Comparison of ENCODE assay signal across 8 cellular contexts in the genomic region with DNA sequence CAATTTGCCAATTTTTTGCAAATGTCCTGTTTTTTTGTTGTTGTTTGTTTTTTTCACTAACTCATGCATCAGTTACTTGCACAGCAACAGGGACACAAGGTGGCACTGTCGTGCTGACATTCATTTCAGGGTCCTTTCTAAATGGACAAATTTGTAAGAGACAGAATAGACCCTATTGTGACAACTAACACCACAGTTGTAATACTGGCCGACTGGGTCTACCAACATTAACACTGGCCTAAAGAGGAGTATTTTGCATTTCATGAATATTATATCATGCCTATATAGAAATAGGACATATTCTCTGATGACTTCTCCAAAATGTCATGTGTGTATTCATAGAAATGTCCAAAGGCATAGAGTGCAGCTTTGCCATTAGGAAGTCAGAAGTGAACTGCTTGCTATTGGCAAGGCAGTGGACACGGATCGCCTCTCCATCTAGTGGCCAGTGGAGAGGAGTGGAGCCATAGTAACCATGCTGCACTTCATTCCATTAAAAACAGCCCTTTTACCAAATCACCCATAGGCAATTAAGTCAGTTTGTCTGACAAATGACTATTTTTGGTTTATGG. TPM values are rescaled to one million over a fixed set of nuclear protein-coding genes. Genes with fewer than 3 reads are reported as not detected.
A peak's percentile ranks its signal among the peaks of the same experiment; 100 is the strongest.
DNase-seq lines count a peak whose midpoint lies in the region; FAIRE-seq and TF ChIP-seq lines count a peak whose summit lies in the region.

No MANE protein-coding gene starts in this region.

- no peaks in the 10 kb centered on the region for H3K9me1 ChIP-seq in keratinocyte (ENCODE audit: control insufficient read depth, extremely low read depth, insufficient read depth, low read length)

- H3K4me1 ChIP-seq in HEK293 (ENCODE audit: control insufficient read depth, insufficient read depth, low read length) (no peaks in the 10 kb centered on the region), keratinocyte (ENCODE audit: control insufficient read depth, extremely low read depth, insufficient read depth, low read length) (peaks cover under 1% of the 10 kb centered on the region)

- dilution Hi-C loops in keratinocyte (cut with MboI; ENCODE audit: extremely low pct_ligation_motif_present, low sequenced_read_pairs), result no loop called here

- no peak overlapping the region for H2AFZ ChIP-seq in keratinocyte (ENCODE audit: control insufficient read depth, low read length)

- CTCF ChIA-PET in HEK293 (lab: Yijun Ruan, JAX), result interaction anchor here (0.6 to 2.4 kb wide), 26 partner anchors 9 to 733 kb away, joined by 3 to 10 read pairs (median 4); no protein-coding TSS in a partner anchor

- H3K79me2 ChIP-seq in keratinocyte (ENCODE audit: control insufficient read depth, insufficient read depth, low read length), result no peaks in the 10 kb centered on the region

- no peak overlapping the region for H3K4me2 ChIP-seq in keratinocyte (ENCODE audit: control insufficient read depth, extremely low read depth, insufficient read depth, low read depth, low read length)

- no peak overlapping the region for H3K4me3 ChIP-seq in GM12865 (ENCODE audit: low read depth, low read length)
- H3K4me3 ChIP-seq in HEK293 (ENCODE audit: low read depth, low read length), result no peak overlapping the region
- no peak overlapping the region for H3K4me3 ChIP-seq in bronchial epithelial cell (ENCODE audit: low read depth, low read length)
- no peak overlapping the region for H3K4me3 ChIP-seq in keratinocyte (ENCODE audit: control insufficient read depth in 2 of 3, extremely low read depth in 1 of 3, insufficient read depth in 2 of 3, low read depth in 1 of 3, low read length in 3 of 3)

- peak; percentile 74 for DNase-seq in GM12865 (ENCODE audit: low read depth)
- DNase-seq in NCI-H1417 (lab: John Stamatoyannopoulos, UW), result peak; percentile 31 to 82 (median 65)
- DNase-seq in bronchial epithelial cell (ENCODE audit: low read depth), result peak; percentile 38
- DNase-seq in keratinocyte (ENCODE audit: low read depth, low spot score), result no peak
- DNase-seq in stimulated activated CD4-positive, alpha-beta T cell treated with anti-CD3 and anti-CD28 coated beads, Interleukin-2, amount 100 ng/mL, for 24 hours, result peak; percentile 52 to 60
- no peak for DNase-seq in GOT3 (lab: John Stamatoyannopoulos, UW)

- peak; percentile 71 for TF ChIP-seq CTCF in GM12865 (IDR thresholded peaks at IDR 0.05; ENCODE audit: insufficient read depth, low read depth, low read length, missing control alignments)
- 0 out of 2 replicates have a peak, but pooled peaks have one; percentile 10 for TF ChIP-seq CTCF in HEK293 (tag by site-specific recombination; IDR thresholded peaks at IDR 0.05)
- peak; percentile 55 for TF ChIP-seq CTCF in bronchial epithelial cell (IDR thresholded peaks at IDR 0.05; ENCODE audit: insufficient read depth, low read length, severe bottlenecking)
- peak; percentile 39 to 77 (median 68) for TF ChIP-seq CTCF in keratinocyte (optimal IDR thresholded peaks at IDR 0.05 in 1 of 3, IDR thresholded peaks at IDR 0.05 in 1 of 3, conservative IDR thresholded peaks at IDR 0.05 in 1 of 3; ENCODE audit: extremely low read depth in 1 of 3, insufficient read depth in 2 of 3, low read length in 3 of 3)

- H3K9me3 ChIP-seq in HEK293 (ENCODE audit: control insufficient read depth, insufficient read depth, low read depth, low read length), result no peaks in the 10 kb centered on the region
- no peaks in the 10 kb centered on the region for H3K9me3 ChIP-seq in keratinocyte (ENCODE audit: control insufficient read depth, low read depth, low read length)

- POLR2A ChIA-PET in HEK293 (lab: Yijun Ruan, JAX), result no interaction called here

- H4K20me1 ChIP-seq in keratinocyte (ENCODE audit: control insufficient read depth, extremely low read depth, insufficient read depth, low read length), result no peaks in the 10 kb centered on the region

- FAIRE-seq in TTC549 (lab: Jason Lieb, UNC) (peak; percentile 78), bronchial epithelial cell (lab: Jason Lieb, UNC) (no peak), keratinocyte (lab: Jason Lieb, UNC) (no peak)

- H3K9ac ChIP-seq in keratinocyte (ENCODE audit: control insufficient read depth, extremely low read depth, insufficient read depth, low read length), result no peak overlapping the region

- H3K36me3 ChIP-seq in HEK293 (ENCODE audit: control insufficient read depth in 2 of 2, insufficient read depth in 1 of 2, low read length in 2 of 2), result no peaks in the 10 kb centered on the region
- no peaks in the 10 kb centered on the region for H3K36me3 ChIP-seq in bronchial epithelial cell (ENCODE audit: control insufficient read depth, insufficient read depth, low read length)
- H3K36me3 ChIP-seq in keratinocyte (ENCODE audit: control insufficient read depth in 2 of 2, extremely low read depth in 1 of 2, insufficient read depth in 2 of 2, low read length in 2 of 2), result no peaks in the 10 kb centered on the region

- H3K27me3 ChIP-seq in bronchial epithelial cell (ENCODE audit: control insufficient read depth, insufficient read depth, low read length), result no peaks in the 10 kb centered on the region
- H3K27me3 ChIP-seq in keratinocyte (ENCODE audit: control insufficient read depth, extremely low read depth, insufficient read depth, low read length), result no peaks in the 10 kb centered on the region

- H3K27ac ChIP-seq in HEK293 (ENCODE audit: extremely low read depth, low read depth, low read length), result no peak overlapping the region
- H3K27ac ChIP-seq in keratinocyte (ENCODE audit: control insufficient read depth, insufficient read depth, low read length), result no peak overlapping the region

TF ChIP-seq in HEK293, 187 proteins besides CTCF, POLR2A, EP300 and RAD21:
- TF ChIP-seq SCRT1 (tag by site-specific recombination; IDR thresholded peaks at IDR 0.05; ENCODE audit: borderline replicate concordance) (no peak), ZNF654 (tag by site-specific recombination; IDR thresholded peaks at IDR 0.05; ENCODE audit: low read depth) (peak; percentile 49), ZNF391 (tag by site-specific recombination; IDR thresholded peaks at IDR 0.05; ENCODE audit: borderline replicate concordance, low read depth) (no peak), ZNF23 (tag by site-specific recombination; IDR thresholded peaks at IDR 0.05; ENCODE audit: borderline replicate concordance) (no peak), ZNF335 (tag by site-specific recombination; conservative IDR thresholded peaks at IDR 0.05) (0 out of 2 replicates have a peak, but pooled peaks have one; percentile 26)
- TF ChIP-seq, protein P1, sequence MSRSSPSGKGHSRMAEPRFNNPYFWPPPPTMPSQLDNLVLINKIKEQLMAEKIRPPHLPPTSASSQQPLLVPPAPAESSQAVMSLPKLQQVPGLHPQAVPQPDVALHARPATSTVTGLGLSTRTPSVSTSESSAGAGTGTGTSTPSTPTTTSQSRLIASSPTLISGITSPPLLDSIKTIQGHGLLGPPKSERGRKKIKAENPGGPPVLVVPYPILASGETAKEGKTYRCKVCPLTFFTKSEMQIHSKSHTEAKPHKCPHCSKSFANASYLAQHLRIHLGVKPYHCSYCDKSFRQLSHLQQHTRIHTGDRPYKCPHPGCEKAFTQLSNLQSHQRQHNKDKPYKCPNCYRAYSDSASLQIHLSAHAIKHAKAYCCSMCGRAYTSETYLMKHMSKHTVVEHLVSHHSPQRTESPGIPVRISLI (tag by site-specific recombination; IDR thresholded peaks at IDR 0.05), result 0 out of 2 replicates have a peak, but pooled peaks have one; percentile 17
- TF ChIP-seq, protein P2, sequence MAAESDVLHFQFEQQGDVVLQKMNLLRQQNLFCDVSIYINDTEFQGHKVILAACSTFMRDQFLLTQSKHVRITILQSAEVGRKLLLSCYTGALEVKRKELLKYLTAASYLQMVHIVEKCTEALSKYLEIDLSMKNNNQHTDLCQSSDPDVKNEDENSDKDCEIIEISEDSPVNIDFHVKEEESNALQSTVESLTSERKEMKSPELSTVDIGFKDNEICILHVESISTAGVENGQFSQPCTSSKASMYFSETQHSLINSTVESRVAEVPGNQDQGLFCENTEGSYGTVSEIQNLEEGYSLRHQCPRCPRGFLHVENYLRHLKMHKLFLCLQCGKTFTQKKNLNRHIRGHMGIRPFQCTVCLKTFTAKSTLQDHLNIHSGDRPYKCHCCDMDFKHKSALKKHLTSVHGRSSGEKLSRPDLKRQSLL (tag by site-specific recombination; IDR thresholded peaks at IDR 0.05), result no peak
TF ChIP-seq in HEK293: peak in this region for 3.

RNA-seq across cellular contexts. Expression of a gene that starts 54.8 kb away (rescaled TPM):
- 3.5 and 3.9 TPM in 2 replicates for total RNA-seq in bronchial epithelial cell
- polyA plus RNA-seq in keratinocyte, result 0.32 to 0.52 TPM (median 0.35 TPM) in 3 replicates
- 1.9 TPM for polyA plus RNA-seq in keratinocyte (2011; ENCODE audit: low read depth)
- polyA plus RNA-seq in keratinocyte (2011; cell fraction: cytosol; rRNA removed), result 0.18 and 0.29 TPM in 2 replicates
- polyA plus RNA-seq in keratinocyte (2011; cell fraction: nucleus; rRNA removed), result 1.9 and 2.2 TPM in 2 replicates
- polyA plus RNA-seq in keratinocyte (2012; ENCODE audit: low replicate concordance), result 0.17 and 1.8 TPM in 2 replicates
- 2.6 to 12.1 TPM (median 9.7 TPM) in 3 replicates for polyA minus RNA-seq in keratinocyte
- 4.4 TPM for polyA minus RNA-seq in keratinocyte (2011; cell fraction: cytosol; rRNA and poly(A)+ RNA removed)
- 10.9 and 24.0 TPM in 2 replicates for polyA minus RNA-seq in keratinocyte (2011; cell fraction: nucleus; rRNA and poly(A)+ RNA removed)

Comparison
In these comparisons a context has a peak if more than half of its experiments do, and no peak if none do; other contexts are left out.
1. DNase-seq: peak in GM12865 (single experiment), NCI-H1417 (3 of 3), bronchial epithelial cell (single experiment) and stimulated activated CD4-positive, alpha-beta T cell treated with anti-CD3 and anti-CD28 coated beads, Interleukin-2, amount 100 ng/mL, for 24 hours (2 of 2); none in keratinocyte (single experiment) and GOT3 (single experiment).
2. CTCF ChIP-seq: peak in every context shown above with its lines; median percentile 71 in GM12865; 68 in keratinocyte; 55 in bronchial epithelial cell; 10 in HEK293.